12 cellular contexts compared by ENCODE assay signal in genomic region chr7:80307251-80307856, GRCh38.
DNase-seq lines count a peak whose midpoint lies in the region; ATAC-seq and TF ChIP-seq lines count a peak whose summit lies in the region.
"Had no signal": no experiment of that assay in that cellular context is flagged by ENCODE, and none has a peak within 500 bp of the region (broad histone marks: within the 10 kb centered on the region; RNA-seq: fewer than 3 reads in every experiment).

No MANE protein-coding gene starts in this region.

- H3K27ac ChIP-seq in effector memory CD4-positive, alpha-beta T cell (ENCODE audit: insufficient read depth, low read length, poor library complexity, severe bottlenecking): no peak overlapping the region

- H3K4me3 Mint-ChIP-seq in endothelial cell (ENCODE audit: unreplicated experiment): no peak overlapping the region

- peak; percentile 36 for DNase-seq in HFF-Myc (ENCODE audit: extremely low read depth, low read depth)
- peak; percentile 21 for DNase-seq in SW480 (ENCODE audit: low spot score)
- DNase-seq in fibroblast of peridontal ligament (ENCODE audit: extremely low read depth): peak; percentile 75
- DNase-seq in sciatic nerve (ENCODE audit: low spot score): no peak
- no peak for DNase-seq in effector memory CD4-positive, alpha-beta T cell
- no peak for DNase-seq in endothelial cell (ENCODE audit: low spot score)
- DNase-seq: activated CD4-positive, alpha-beta T cell treated with anti-CD3 and anti-CD28 coated beads for 1 hour; central memory CD4-positive, alpha-beta T cell; DMS79; posterior cingulate gyrus; stimulated activated CD4-positive, alpha-beta T cell treated with anti-CD3 and anti-CD28 coated beads, Interleukin-4, amount 100 ng/mL, for 24 hours had no signal

- H3K4me1 ChIP-seq in effector memory CD4-positive, alpha-beta T cell (ENCODE audit: control insufficient read depth, insufficient read depth, low read length, poor library complexity, severe bottlenecking): no peaks in the 10 kb centered on the region

- no peak overlapping the region for H3K4me3 ChIP-seq in HFF-Myc (replicated peaks; ENCODE audit: low read depth, low read length)
- H3K4me3 ChIP-seq in effector memory CD4-positive, alpha-beta T cell (ENCODE audit: insufficient read depth, low read depth, low read length, poor library complexity, severe bottlenecking): no peak overlapping the region

- H3K4me1 Mint-ChIP-seq in endothelial cell (ENCODE audit: unreplicated experiment): peaks cover 5% of the 10 kb centered on the region

- ATAC-seq in sciatic nerve (peak; percentile 45), HG03520 (IDR thresholded peaks at IDR 0.05; ENCODE audit: unreplicated experiment) (no peak)

- intact Hi-C loops in sciatic nerve (cut with DNase I): no loop called here

- H3K36me3 Mint-ChIP-seq in endothelial cell (ENCODE audit: low read depth, unreplicated experiment): no peaks in the 10 kb centered on the region

- no peaks in the 10 kb centered on the region for H3K36me3 ChIP-seq in effector memory CD4-positive, alpha-beta T cell (ENCODE audit: control insufficient read depth, insufficient read depth, low read length)

- H3K27me3 Mint-ChIP-seq in endothelial cell (ENCODE audit: unreplicated experiment): no peaks in the 10 kb centered on the region

- H3K27me3 ChIP-seq in effector memory CD4-positive, alpha-beta T cell (replicated peaks; ENCODE audit: control insufficient read depth, insufficient read depth, low read length, poor library complexity, severe bottlenecking): no peaks in the 10 kb centered on the region

- H3K27ac Mint-ChIP-seq in endothelial cell (ENCODE audit: unreplicated experiment): no peak overlapping the region

- TF ChIP-seq CTCF in HFF-Myc (IDR thresholded peaks at IDR 0.05; ENCODE audit: low read depth, low read length, missing control alignments): no peak
- TF ChIP-seq CTCF in endothelial cell (IDR thresholded peaks at IDR 0.05; ENCODE audit: unreplicated experiment): no peak

- no peaks in the 10 kb centered on the region for H3K9me3 Mint-ChIP-seq in endothelial cell (ENCODE audit: unreplicated experiment)

- H3K9me3 ChIP-seq in effector memory CD4-positive, alpha-beta T cell (ENCODE audit: control insufficient read depth, low read length): no peaks in the 10 kb centered on the region

Comparison
In these comparisons a context has a peak if more than half of its experiments do, and no peak if none do; other contexts are left out.
1. DNase-seq: peak in HFF-Myc (single experiment), SW480 (single experiment) and fibroblast of peridontal ligament (single experiment); none in sciatic nerve (single experiment), effector memory CD4-positive, alpha-beta T cell (0 of 3) and endothelial cell (single experiment).